ENCODE assay signal across 1 cellular context in the genomic region with DNA sequence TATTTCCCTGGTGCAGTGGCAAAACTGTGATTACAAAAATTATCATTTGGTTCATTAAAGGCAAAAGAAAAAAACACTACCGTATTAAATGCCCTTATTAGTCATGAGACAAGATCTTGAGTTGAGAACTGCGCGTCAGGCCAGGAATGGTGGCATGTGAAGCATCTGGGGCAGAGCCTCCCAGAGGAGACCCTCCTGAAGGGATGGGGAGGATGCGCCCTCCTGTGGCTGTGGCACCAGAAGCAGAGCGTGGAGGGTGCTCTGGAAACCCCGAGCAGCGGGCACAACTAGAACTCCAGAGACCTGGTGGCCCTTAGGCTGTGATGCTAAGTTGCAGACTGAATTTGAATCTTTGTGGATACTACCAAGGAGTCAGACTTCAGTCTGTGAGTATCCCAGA.
TF ChIP-seq lines count a peak whose summit lies in the region.

No MANE protein-coding gene starts in this region.

TF ChIP-seq in HepG2, 621 proteins besides CTCF, POLR2A, EP300 and RAD21 (continued from another document):
- TF ChIP-seq, protein P1, sequence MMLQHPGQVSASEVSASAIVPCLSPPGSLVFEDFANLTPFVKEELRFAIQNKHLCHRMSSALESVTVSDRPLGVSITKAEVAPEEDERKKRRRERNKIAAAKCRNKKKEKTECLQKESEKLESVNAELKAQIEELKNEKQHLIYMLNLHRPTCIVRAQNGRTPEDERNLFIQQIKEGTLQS (CRISPR knock-in tag; IDR thresholded peaks at IDR 0.05), result no peak
- TF ChIP-seq STAG1 (CRISPR knock-in tag; IDR thresholded peaks at IDR 0.05) (peak; percentile 80), ATAD3A (CRISPR knock-in tag; IDR thresholded peaks at IDR 0.05) (no peak), GATA4 (IDR thresholded peaks at IDR 0.05; ENCODE audit: borderline replicate concordance, low read depth) (no peak), ZNF230 (CRISPR knock-in tag; IDR thresholded peaks at IDR 0.05) (no peak), ZNF460 (CRISPR knock-in tag; IDR thresholded peaks at IDR 0.05; ENCODE audit: borderline replicate concordance) (no peak), KDM4B (CRISPR knock-in tag; IDR thresholded peaks at IDR 0.05) (no peak), POGZ (CRISPR knock-in tag; IDR thresholded peaks at IDR 0.05) (no peak), HOXA3 (CRISPR knock-in tag; IDR thresholded peaks at IDR 0.05) (peak; percentile 36; the same call in 1 of the 2 replicates), TBX3 (IDR thresholded peaks at IDR 0.05; ENCODE audit: borderline replicate concordance) (no peak), HNF4G (IDR thresholded peaks at IDR 0.05; ENCODE audit: borderline replicate concordance, low read depth, low read length) (no peak), HNF4G (CRISPR knock-in tag; IDR thresholded peaks at IDR 0.05; ENCODE audit: borderline replicate concordance, low read depth) (no peak)
- TF ChIP-seq, protein P2, sequence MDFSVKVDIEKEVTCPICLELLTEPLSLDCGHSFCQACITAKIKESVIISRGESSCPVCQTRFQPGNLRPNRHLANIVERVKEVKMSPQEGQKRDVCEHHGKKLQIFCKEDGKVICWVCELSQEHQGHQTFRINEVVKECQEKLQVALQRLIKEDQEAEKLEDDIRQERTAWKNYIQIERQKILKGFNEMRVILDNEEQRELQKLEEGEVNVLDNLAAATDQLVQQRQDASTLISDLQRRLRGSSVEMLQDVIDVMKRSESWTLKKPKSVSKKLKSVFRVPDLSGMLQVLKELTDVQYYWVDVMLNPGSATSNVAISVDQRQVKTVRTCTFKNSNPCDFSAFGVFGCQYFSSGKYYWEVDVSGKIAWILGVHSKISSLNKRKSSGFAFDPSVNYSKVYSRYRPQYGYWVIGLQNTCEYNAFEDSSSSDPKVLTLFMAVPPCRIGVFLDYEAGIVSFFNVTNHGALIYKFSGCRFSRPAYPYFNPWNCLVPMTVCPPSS (IDR thresholded peaks at IDR 0.05), result no peak
- TF ChIP-seq, protein P3, sequence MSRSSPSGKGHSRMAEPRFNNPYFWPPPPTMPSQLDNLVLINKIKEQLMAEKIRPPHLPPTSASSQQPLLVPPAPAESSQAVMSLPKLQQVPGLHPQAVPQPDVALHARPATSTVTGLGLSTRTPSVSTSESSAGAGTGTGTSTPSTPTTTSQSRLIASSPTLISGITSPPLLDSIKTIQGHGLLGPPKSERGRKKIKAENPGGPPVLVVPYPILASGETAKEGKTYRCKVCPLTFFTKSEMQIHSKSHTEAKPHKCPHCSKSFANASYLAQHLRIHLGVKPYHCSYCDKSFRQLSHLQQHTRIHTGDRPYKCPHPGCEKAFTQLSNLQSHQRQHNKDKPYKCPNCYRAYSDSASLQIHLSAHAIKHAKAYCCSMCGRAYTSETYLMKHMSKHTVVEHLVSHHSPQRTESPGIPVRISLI (CRISPR knock-in tag; IDR thresholded peaks at IDR 0.05; ENCODE audit: borderline replicate concordance), result no peak
- TF ChIP-seq, protein P4, sequence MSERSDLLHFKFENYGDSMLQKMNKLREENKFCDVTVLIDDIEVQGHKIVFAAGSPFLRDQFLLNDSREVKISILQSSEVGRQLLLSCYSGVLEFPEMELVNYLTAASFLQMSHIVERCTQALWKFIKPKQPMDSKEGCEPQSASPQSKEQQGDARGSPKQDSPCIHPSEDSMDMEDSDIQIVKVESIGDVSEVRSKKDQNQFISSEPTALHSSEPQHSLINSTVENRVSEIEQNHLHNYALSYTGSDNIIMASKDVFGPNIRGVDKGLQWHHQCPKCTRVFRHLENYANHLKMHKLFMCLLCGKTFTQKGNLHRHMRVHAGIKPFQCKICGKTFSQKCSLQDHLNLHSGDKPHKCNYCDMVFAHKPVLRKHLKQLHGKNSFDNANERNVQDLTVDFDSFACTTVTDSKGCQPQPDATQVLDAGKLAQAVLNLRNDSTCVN (CRISPR knock-in tag; IDR thresholded peaks at IDR 0.05; ENCODE audit: borderline replicate concordance), result no peak
- TF ChIP-seq, protein P5, sequence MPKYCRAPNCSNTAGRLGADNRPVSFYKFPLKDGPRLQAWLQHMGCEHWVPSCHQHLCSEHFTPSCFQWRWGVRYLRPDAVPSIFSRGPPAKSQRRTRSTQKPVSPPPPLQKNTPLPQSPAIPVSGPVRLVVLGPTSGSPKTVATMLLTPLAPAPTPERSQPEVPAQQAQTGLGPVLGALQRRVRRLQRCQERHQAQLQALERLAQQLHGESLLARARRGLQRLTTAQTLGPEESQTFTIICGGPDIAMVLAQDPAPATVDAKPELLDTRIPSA (CRISPR knock-in tag; IDR thresholded peaks at IDR 0.05; ENCODE audit: borderline replicate concordance), result no peak
